Comparison of ENCODE assay signal across 1 cellular context in genomic region chr6:116210316-116210715, GRCh38.
TF ChIP-seq lines count a peak whose summit lies in the region.

No MANE protein-coding gene starts in this region.

TF ChIP-seq in A549, 52 proteins besides CTCF, POLR2A, EP300 and RAD21 (continued from another document):
- no peak for TF ChIP-seq ESRRA (IDR thresholded peaks at IDR 0.05; ENCODE audit: borderline replicate concordance, low read length)
- no peak for TF ChIP-seq EHMT2 (IDR thresholded peaks at IDR 0.05; ENCODE audit: low read depth)
- TF ChIP-seq HMGXB4 (CRISPR knock-in tag; IDR thresholded peaks at IDR 0.05; ENCODE audit: borderline replicate concordance) = no peak
- no peak for TF ChIP-seq CEBPB (IDR thresholded peaks at IDR 0.05)
- TF ChIP-seq HDAC2 (IDR thresholded peaks at IDR 0.05) = no peak
- no peak for TF ChIP-seq TFCP2L1 (CRISPR knock-in tag; IDR thresholded peaks at IDR 0.05)
- no peak for TF ChIP-seq CHD4 (IDR thresholded peaks at IDR 0.05; ENCODE audit: borderline replicate concordance)
- TF ChIP-seq BHLHE40 (IDR thresholded peaks at IDR 0.05; ENCODE audit: low read depth, low read length) = no peak
- no peak for TF ChIP-seq RCOR1 (IDR thresholded peaks at IDR 0.05; ENCODE audit: low read depth, low read length)
- no peak for TF ChIP-seq PBX3 (IDR thresholded peaks at IDR 0.05)
- no peak for TF ChIP-seq MAX (IDR thresholded peaks at IDR 0.05)
- TF ChIP-seq FOSL2 (IDR thresholded peaks at IDR 0.05) = no peak
- no peak for TF ChIP-seq FOSL2 (CRISPR knock-in tag; IDR thresholded peaks at IDR 0.05)
